ENCODE assay signal across 20 cellular contexts in the genomic region with DNA sequence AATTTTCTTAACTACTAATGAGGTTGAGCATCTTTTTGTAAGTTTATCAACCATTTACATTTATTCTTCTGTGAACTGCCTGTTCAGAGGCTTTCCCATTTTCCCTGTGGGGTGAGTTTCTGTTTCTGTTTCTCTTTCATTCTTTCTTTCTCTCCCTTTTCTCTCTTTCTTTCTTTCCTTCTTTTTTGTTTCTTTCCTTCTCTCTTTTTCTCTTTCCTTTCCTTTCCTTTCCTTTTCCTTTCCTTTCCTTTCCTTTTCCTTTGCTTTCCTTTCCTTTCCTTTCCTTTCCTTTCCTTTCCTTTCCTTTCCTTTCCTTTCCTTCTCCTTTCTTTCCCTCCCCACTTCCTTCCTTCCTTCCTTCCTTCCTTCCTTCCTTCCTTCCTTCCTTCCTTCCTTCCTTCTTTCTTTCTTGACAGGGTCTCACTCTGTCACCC. TPM values are rescaled to one million over a fixed set of nuclear protein-coding genes. Genes with fewer than 3 reads are reported as not detected.
DNase-seq lines count a peak whose midpoint lies in the region; ATAC-seq, FAIRE-seq and TF ChIP-seq lines count a peak whose summit lies in the region.
"Had no signal": no experiment of that assay in that cellular context is flagged by ENCODE, and none has a peak within 500 bp of the region (broad histone marks: within the 10 kb centered on the region; RNA-seq: fewer than 3 reads in every experiment).

No MANE protein-coding gene starts in this region.

- POLR2A ChIA-PET in activated naive CD8-positive, alpha-beta T cell treated with anti-CD3 and anti-CD28 coated beads, Interleukin-2, amount 10 ng/mL, durations not matched to agents 7 days and 5 days (lab: Charles Lee) = no interaction called here

- H3K27me3 ChIP-seq in MM.1S (replicated peaks; ENCODE audit: insufficient read depth, low read length) (no peaks in the 10 kb centered on the region), foreskin keratinocyte (no peaks in the 10 kb centered on the region)
- H3K27me3 ChIP-seq: BE2C, Peyer's patch had no signal

- H3K9me3 ChIP-seq in MM.1S (replicated peaks; ENCODE audit: insufficient read depth, low read length) = no peaks in the 10 kb centered on the region
- H3K9me3 ChIP-seq: BE2C, Peyer's patch, SK-N-SH had no signal

- no peak overlapping the region for H2AFZ ChIP-seq in MM.1S (ENCODE audit: low read length)

- H3K36me3 Mint-ChIP-seq in activated naive CD8-positive, alpha-beta T cell treated with anti-CD3 and anti-CD28 coated beads, Interleukin-2, amount 10 ng/mL, durations not matched to agents 7 days and 5 days = peaks cover 9% of the 10 kb centered on the region
- H3K36me3 Mint-ChIP-seq in stimulated activated effector memory CD8-positive, alpha-beta T cell treated with anti-CD3 and anti-CD28 coated beads, Interleukin-12 subunit alpha, Interleukin-12 subunit beta, amount 100 ng/mL, for 72 hours = no peaks in the 10 kb centered on the region

- H3K4me3 ChIP-seq in MM.1S (ENCODE audit: low read length) = no peak overlapping the region
- H3K4me3 ChIP-seq: Peyer's patch had no signal

- H3K27ac ChIP-seq in MM.1S (ENCODE audit: low read length) = no peak overlapping the region
- H3K27ac ChIP-seq in foreskin keratinocyte = no peak overlapping the region
- H3K27ac ChIP-seq: Peyer's patch had no signal

- H3K4me1 ChIP-seq in MM.1S (ENCODE audit: low read length) = 0 out of 2 replicates have a peak, but pooled peaks cover 4% of the 10 kb centered on the region
- H3K4me1 ChIP-seq in foreskin keratinocyte = peaks cover 7% of the 10 kb centered on the region
- H3K4me1 ChIP-seq: BE2C, Peyer's patch had no signal

- no peak for DNase-seq in GM19239 (ENCODE audit: insufficient read length, low spot score)
- DNase-seq in MM.1S = no peak
- no peak for DNase-seq in activated naive CD8-positive, alpha-beta T cell treated with anti-CD3 and anti-CD28 coated beads, Interleukin-2, amount 10 ng/mL, durations not matched to agents 7 days and 5 days
- DNase-seq in stimulated activated effector memory CD8-positive, alpha-beta T cell treated with anti-CD3 and anti-CD28 coated beads, Interleukin-12 subunit alpha, Interleukin-12 subunit beta, amount 100 ng/mL, for 72 hours (ENCODE audit: low spot score in 2 of 2) = no peak
- no peak for DNase-seq in activated CD8-positive, alpha-beta memory T cell treated with anti-CD3 and anti-CD28 coated beads, Interleukin-2, amount 50 U/mL, for 48 hours
- DNase-seq in foreskin keratinocyte = no peak
- DNase-seq in NCI-H748 treated with DMSO at 0.1 percent for 48 hours (lab: John Stamatoyannopoulos, UW) = no peak
- DNase-seq in NCI-H748 (lab: John Stamatoyannopoulos, UW; ENCODE audit: unreplicated experiment) = no peak
- DNase-seq: BE2C; CD4-positive, alpha-beta T cell; EL; HCEC 1CT; KG1; NCI-H1436 treated with DMSO at 0.1 percent for 48 hours; NCI-H2029 treated with DMSO at 0.1 percent for 48 hours; NCI-H2171 treated with DMSO at 0.1 percent for 48 hours; NCI-H82; Peyer's patch; SK-N-SH had no signal

- H3K79me2 ChIP-seq in MM.1S (ENCODE audit: low read length) = no peaks in the 10 kb centered on the region

- no peaks in the 10 kb centered on the region for H3K27me3 Mint-ChIP-seq in activated naive CD8-positive, alpha-beta T cell treated with anti-CD3 and anti-CD28 coated beads, Interleukin-2, amount 10 ng/mL, durations not matched to agents 7 days and 5 days
- H3K27me3 Mint-ChIP-seq: CD4-positive, alpha-beta T cell had no signal

- peak overlapping the region; percentile 42 for H3K4me3 Mint-ChIP-seq in activated naive CD8-positive, alpha-beta T cell treated with anti-CD3 and anti-CD28 coated beads, Interleukin-2, amount 10 ng/mL, durations not matched to agents 7 days and 5 days
- H3K4me3 Mint-ChIP-seq in stimulated activated effector memory CD8-positive, alpha-beta T cell treated with anti-CD3 and anti-CD28 coated beads, Interleukin-12 subunit alpha, Interleukin-12 subunit beta, amount 100 ng/mL, for 72 hours = no peak overlapping the region
- H3K4me3 Mint-ChIP-seq: CD4-positive, alpha-beta T cell had no signal

- no peaks in the 10 kb centered on the region for H3F3A ChIP-seq in MM.1S (ENCODE audit: insufficient read depth, low read length)

- TF ChIP-seq CTCF in MM.1S (IDR thresholded peaks at IDR 0.05; ENCODE audit: low read length) (no peak), foreskin keratinocyte (conservative IDR thresholded peaks at IDR 0.05) (no peak)

- H4K20me1 ChIP-seq in MM.1S (ENCODE audit: insufficient read depth, low read length) = no peaks in the 10 kb centered on the region

- H3K9me3 Mint-ChIP-seq in activated naive CD8-positive, alpha-beta T cell treated with anti-CD3 and anti-CD28 coated beads, Interleukin-2, amount 10 ng/mL, durations not matched to agents 7 days and 5 days = no peaks in the 10 kb centered on the region
- no peaks in the 10 kb centered on the region for H3K9me3 Mint-ChIP-seq in stimulated activated effector memory CD8-positive, alpha-beta T cell treated with anti-CD3 and anti-CD28 coated beads, Interleukin-12 subunit alpha, Interleukin-12 subunit beta, amount 100 ng/mL, for 72 hours
- H3K9me3 Mint-ChIP-seq: CD4-positive, alpha-beta T cell had no signal

- no peak overlapping the region for H3K9ac ChIP-seq in MM.1S (ENCODE audit: low read length)
- H3K9ac ChIP-seq: SK-N-SH had no signal

- no peak overlapping the region for H3K27ac Mint-ChIP-seq in activated naive CD8-positive, alpha-beta T cell treated with anti-CD3 and anti-CD28 coated beads, Interleukin-2, amount 10 ng/mL, durations not matched to agents 7 days and 5 days
- H3K27ac Mint-ChIP-seq in stimulated activated effector memory CD8-positive, alpha-beta T cell treated with anti-CD3 and anti-CD28 coated beads, Interleukin-12 subunit alpha, Interleukin-12 subunit beta, amount 100 ng/mL, for 72 hours = peak overlapping the region; percentile 48
- H3K27ac Mint-ChIP-seq: CD4-positive, alpha-beta T cell had no signal

- peak; percentile 4 for FAIRE-seq in GM19239 (lab: Jason Lieb, UNC)

- peak overlapping the region; percentile 9; the same call in 1 of the 2 replicates for H3K4me2 ChIP-seq in MM.1S (ENCODE audit: low read depth, low read length)
- H3K4me2 ChIP-seq: SK-N-SH had no signal

- no peaks in the 10 kb centered on the region for H3K36me3 ChIP-seq in MM.1S (replicated peaks; ENCODE audit: insufficient read depth, low read length)
- H3K36me3 ChIP-seq: BE2C, Peyer's patch had no signal

- peaks cover 11% of the 10 kb centered on the region for H3K4me1 Mint-ChIP-seq in activated naive CD8-positive, alpha-beta T cell treated with anti-CD3 and anti-CD28 coated beads, Interleukin-2, amount 10 ng/mL, durations not matched to agents 7 days and 5 days
- peaks cover 8% of the 10 kb centered on the region for H3K4me1 Mint-ChIP-seq in stimulated activated effector memory CD8-positive, alpha-beta T cell treated with anti-CD3 and anti-CD28 coated beads, Interleukin-12 subunit alpha, Interleukin-12 subunit beta, amount 100 ng/mL, for 72 hours

- ATAC-seq in activated naive CD8-positive, alpha-beta T cell treated with anti-CD3 and anti-CD28 coated beads, Interleukin-2, amount 10 ng/mL, durations not matched to agents 7 days and 5 days (ENCODE audit: low read depth) = no peak
- ATAC-seq in stimulated activated effector memory CD8-positive, alpha-beta T cell treated with anti-CD3 and anti-CD28 coated beads, Interleukin-12 subunit alpha, Interleukin-12 subunit beta, amount 100 ng/mL, for 72 hours = no peak
- ATAC-seq in foreskin keratinocyte = no peak
- ATAC-seq: Right ventricle myocardium inferior had no signal

- H3K9me2 ChIP-seq in MM.1S (replicated peaks; ENCODE audit: insufficient read depth, low read length) = no peaks in the 10 kb centered on the region
- H3K9me2 ChIP-seq: SK-N-SH had no signal

RNA-seq across cellular contexts. Expression of gene ZBED5, which starts 8.0 kb away (rescaled TPM):
- total RNA-seq in activated naive CD8-positive, alpha-beta T cell treated with anti-CD3 and anti-CD28 coated beads, Interleukin-2, amount 10 ng/mL, durations not matched to agents 7 days and 5 days = 10 to 100 TPM; 69.7 to 72.0 TPM
- 30.0 and 32.3 TPM in 2 replicates for total RNA-seq in foreskin keratinocyte
- 11.7 and 12.8 TPM in 2 replicates for polyA plus RNA-seq in foreskin keratinocyte

RNA-seq across cellular contexts. Expression of gene EIF4G2, which starts 57.1 kb away (rescaled TPM):
- total RNA-seq in activated naive CD8-positive, alpha-beta T cell treated with anti-CD3 and anti-CD28 coated beads, Interleukin-2, amount 10 ng/mL, durations not matched to agents 7 days and 5 days = 100 to 1,000 TPM; 586 to 630 TPM
- 659 and 667 TPM in 2 replicates for total RNA-seq in foreskin keratinocyte
- 234 and 277 TPM in 2 replicates for polyA plus RNA-seq in foreskin keratinocyte
